In the genomic region with DNA sequence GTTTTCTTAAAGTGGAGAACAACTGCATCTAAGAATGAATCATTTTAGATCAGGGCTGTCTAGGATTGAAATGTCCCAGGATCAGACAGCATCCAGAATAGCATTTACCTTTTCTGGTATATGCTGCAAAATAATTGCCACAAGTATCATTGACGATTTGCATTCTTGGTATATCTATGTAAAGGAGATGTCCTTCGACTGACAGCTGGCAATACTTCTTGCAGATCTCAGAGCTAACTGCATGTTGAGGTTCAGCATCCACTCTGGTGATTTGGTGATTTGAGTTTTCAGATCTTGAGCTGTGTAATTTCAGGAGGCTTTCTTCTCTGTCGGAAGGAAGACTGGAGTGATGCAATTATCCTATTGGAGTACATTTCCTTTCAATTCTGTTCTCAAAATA, we compare ENCODE assay signal across 20 cellular contexts.
DNase-seq lines count a peak whose midpoint lies in the region; ATAC-seq and TF ChIP-seq lines count a peak whose summit lies in the region.
"Had no signal": no experiment of that assay in that cellular context is flagged by ENCODE, and none has a peak within 500 bp of the region (broad histone marks: within the 10 kb centered on the region; RNA-seq: fewer than 3 reads in every experiment).

No MANE protein-coding gene starts in this region.

- peaks cover 3% of the 10 kb centered on the region for H3K27me3 Mint-ChIP-seq in nephron progenitor cell (ENCODE audit: low read depth, poor library complexity)

- peak; percentile 7 for DNase-seq in NCI-H2227 (lab: John Stamatoyannopoulos, UW; ENCODE audit: unreplicated experiment)
- peak; percentile 31 to 48 for DNase-seq in NCI-H526 (lab: John Stamatoyannopoulos, UW)
- DNase-seq in nephron progenitor cell: no peak
- no peak for DNase-seq in NCI-H510A treated with DMSO at 0.1 percent for 48 hours (lab: John Stamatoyannopoulos, UW)
- DNase-seq: AML-193; Caco-2; Calu3; CD4-positive, alpha-beta T cell; CD8-positive, alpha-beta T cell; DMS153; DMS53; DMS79; DND-41; EL; GDM1 had no signal

- TF ChIP-seq CTCF in nephron progenitor cell (IDR thresholded peaks at IDR 0.05): no peak

- H3K36me3 Mint-ChIP-seq in nephron progenitor cell (ENCODE audit: low read depth): no peaks in the 10 kb centered on the region
- H3K36me3 Mint-ChIP-seq: CD8-positive, alpha-beta T cell had no signal

- no peaks in the 10 kb centered on the region for H3K9me3 Mint-ChIP-seq in nephron progenitor cell
- H3K9me3 Mint-ChIP-seq: CD4-positive, alpha-beta T cell; CD8-positive, alpha-beta T cell had no signal

- peaks cover 4% of the 10 kb centered on the region for H3K4me1 Mint-ChIP-seq in nephron progenitor cell
- H3K4me1 Mint-ChIP-seq: B cell had no signal

- no peak overlapping the region for H3K4me3 Mint-ChIP-seq in nephron progenitor cell
- H3K4me3 Mint-ChIP-seq: B cell; CD4-positive, alpha-beta T cell; CD8-positive, alpha-beta T cell had no signal

- H3K27ac Mint-ChIP-seq in nephron progenitor cell: peak overlapping the region; percentile 25
- H3K27ac Mint-ChIP-seq: B cell; CD4-positive, alpha-beta T cell; CD8-positive, alpha-beta T cell had no signal

- ATAC-seq in HG03135 (IDR thresholded peaks at IDR 0.05; ENCODE audit: unreplicated experiment): no peak
- ATAC-seq in HG02938 (IDR thresholded peaks at IDR 0.05; ENCODE audit: unreplicated experiment): no peak
- ATAC-seq: A549; CD8-positive, alpha-beta T cell; GM12878 had no signal

Comparison
In these comparisons a context has a peak if more than half of its experiments do, and no peak if none do; other contexts are left out.
1. DNase-seq: peak in NCI-H2227 (single experiment) and NCI-H526 (2 of 2); none in nephron progenitor cell (single experiment) and NCI-H510A treated with DMSO at 0.1 percent for 48 hours (single experiment).